ENCODE assay signal across 8 cellular contexts in the genomic region with DNA sequence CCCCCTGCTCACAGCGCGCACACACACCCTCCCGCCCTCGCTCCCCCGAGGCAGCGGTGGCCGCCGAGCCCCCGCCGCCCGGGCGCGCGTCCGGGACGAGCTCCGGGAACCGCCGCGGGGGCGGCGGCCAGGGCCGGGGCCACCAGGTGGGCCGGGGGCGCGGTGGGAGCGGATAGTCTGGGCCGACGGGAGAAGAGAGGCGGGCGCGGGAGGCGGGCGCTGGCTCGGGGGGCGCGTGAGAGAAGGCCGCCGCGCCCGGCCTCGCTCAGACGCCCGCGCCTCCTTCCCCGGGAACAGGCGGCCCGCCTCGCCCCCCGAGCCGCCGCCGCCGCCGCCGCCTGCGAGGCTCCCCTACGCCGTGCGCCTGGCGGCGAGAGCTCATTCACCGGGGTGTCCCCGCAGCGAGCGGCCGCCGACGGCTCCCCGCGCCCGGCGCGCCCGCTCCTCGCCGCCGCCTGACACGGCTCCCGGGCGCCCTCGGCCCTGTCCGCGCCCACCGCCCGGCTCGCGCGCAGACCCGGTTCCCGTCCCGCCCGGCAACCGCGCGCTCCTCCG. TPM values are rescaled to one million over a fixed set of nuclear protein-coding genes. Genes with fewer than 3 reads are reported as not detected.
DNase-seq lines count a peak whose midpoint lies in the region; ATAC-seq and TF ChIP-seq lines count a peak whose summit lies in the region.

Gene GNAQ (minus strand): TSS at position 541 of the 555 bp plus-strand sequence. CDS start 576 bp downstream, outside the sequence.

- H3K36me3 ChIP-seq in BJ (ENCODE audit: control insufficient read depth, insufficient read depth, low read length) (no peaks in the 10 kb centered on the region), neural progenitor cell (no peaks in the 10 kb centered on the region)

- H3K4me2 ChIP-seq in neural progenitor cell = peak within 1 kb of the TSS; percentile 83

- peaks cover 47% of the 10 kb centered on the region for H3K79me2 ChIP-seq in neural progenitor cell (ENCODE audit: low read depth)

- H3K4me3 ChIP-seq in BJ (ENCODE audit: low read depth, low read length) (peak within 1 kb of the TSS; percentile 68), neural progenitor cell (peak within 1 kb of the TSS; percentile 92)

- DNase-seq in BJ (ENCODE audit: low read depth) (no peak), activated gamma-delta T cell (lab: John Stamatoyannopoulos, UW) (peak; percentile 35), germinal center (ENCODE audit: low spot score) (peak; percentile 21), neural progenitor cell (ENCODE audit: low spot score) (peak; percentile 65), NCI-H128 (lab: John Stamatoyannopoulos, UW; ENCODE audit: unreplicated experiment) (no peak)

- H3K27me3 Mint-ChIP-seq in neural progenitor cell (ENCODE audit: insufficient read depth, low read depth) = peaks cover 6% of the 10 kb centered on the region

- peaks cover 42% of the 10 kb centered on the region for H4K20me1 ChIP-seq in neural progenitor cell (ENCODE audit: low read depth)

- peaks cover 2% of the 10 kb centered on the region for H3K36me3 Mint-ChIP-seq in neural progenitor cell

- no peaks in the 10 kb centered on the region for H3K9me3 ChIP-seq in neural progenitor cell (ENCODE audit: low read depth)

- H3K9ac ChIP-seq in neural progenitor cell = peak within 1 kb of the TSS; percentile 62

- H3K4me1 ChIP-seq in neural progenitor cell = peaks cover 27% of the 10 kb centered on the region

- peak within 1 kb of the TSS; percentile 95 for H3K27ac ChIP-seq in neural progenitor cell

- no peaks in the 10 kb centered on the region for H3K9me3 Mint-ChIP-seq in neural progenitor cell

- H3K27me3 ChIP-seq in BJ (ENCODE audit: control insufficient read depth, insufficient read depth, low read length) = no peaks in the 10 kb centered on the region
- no peaks in the 10 kb centered on the region for H3K27me3 ChIP-seq in neural progenitor cell

- H2AFZ ChIP-seq in neural progenitor cell (replicated peaks) = peak within 1 kb of the TSS; percentile 78

- peak within 1 kb of the TSS; percentile 97 for H3K4me3 Mint-ChIP-seq in neural progenitor cell

- H3F3A ChIP-seq in neural progenitor cell (ENCODE audit: low read depth) = peaks cover 26% of the 10 kb centered on the region

- CTCF ChIA-PET in BJ (lab: Yijun Ruan, JAX) = interaction anchor here (1.2 kb wide), 1 partner anchor 99 kb away, joined by 3 read pairs; no protein-coding TSS in a partner anchor

- H3K4me1 Mint-ChIP-seq in neural progenitor cell = peaks cover 28% of the 10 kb centered on the region

- ATAC-seq in HG03432 (IDR thresholded peaks at IDR 0.05; ENCODE audit: unreplicated experiment) (peak; percentile 26), HG03159 (IDR thresholded peaks at IDR 0.05; ENCODE audit: unreplicated experiment) (no peak), GM21786 (IDR thresholded peaks at IDR 0.05; ENCODE audit: unreplicated experiment) (no peak)

- H3K27ac Mint-ChIP-seq in neural progenitor cell = peak within 1 kb of the TSS; percentile 98

- POLR2A ChIA-PET in BJ (lab: Charles Lee) = no interaction called here

- TF ChIP-seq CTCF in BJ (IDR thresholded peaks at IDR 0.05; ENCODE audit: insufficient read depth, low read depth, low read length) (no peak), neural progenitor cell (IDR thresholded peaks at IDR 0.05) (no peak)

RNA-seq across cellular contexts. Expression of gene GNAQ, which starts in this region (rescaled TPM):
- 21.4 and 45.2 TPM in 2 replicates for polyA plus RNA-seq in BJ (2011; rRNA removed)
- polyA minus RNA-seq in BJ (2011; rRNA and poly(A)+ RNA removed) = 28.8 and 46.5 TPM in 2 replicates
- total RNA-seq in neural progenitor cell (ENCODE audit: low replicate concordance) = 38.2 and 87.9 TPM in 2 replicates

Comparison
In these comparisons a context has a peak if more than half of its experiments do, and no peak if none do; other contexts are left out.
1. DNase-seq: peak in activated gamma-delta T cell (single experiment), germinal center (single experiment) and neural progenitor cell (single experiment); none in BJ (single experiment) and NCI-H128 (single experiment).